Comparison of ENCODE assay signal across 1 cellular context in genomic region chr22:37849089-37849751, GRCh38.
TF ChIP-seq lines count a peak whose summit lies in the region.

Gene EIF3L (plus strand): TSS chr22:37849419. CDS start chr22:37849450, 31 bp downstream.

TF ChIP-seq in K562, 482 proteins besides CTCF, POLR2A, EP300 and RAD21 (continued from another document and continues in another):
- TF ChIP-seq ATF2 (CRISPR knock-in tag; IDR thresholded peaks at IDR 0.05) (no peak), SMARCA4 (IDR thresholded peaks at IDR 0.05) (no peak), FOXO4 (CRISPR knock-in tag; IDR thresholded peaks at IDR 0.05) (no peak), DACH1 (IDR thresholded peaks at IDR 0.05; ENCODE audit: partially characterized antibody) (no peak), CXXC5 (CRISPR knock-in tag; IDR thresholded peaks at IDR 0.05) (peak; percentile 45), NCOA1 (IDR thresholded peaks at IDR 0.05; ENCODE audit: low read depth) (no peak), ESRRB (CRISPR knock-in tag; IDR thresholded peaks at IDR 0.05; ENCODE audit: borderline replicate concordance) (no peak), NR2C1 (IDR thresholded peaks at IDR 0.05) (peak; percentile 81), NR2C1 (tag; IDR thresholded peaks at IDR 0.05) (peak; percentile 87), MLLT1 (IDR thresholded peaks at IDR 0.05) (peak in 1 of 2 experiments; percentile 36; a peak in 1 of 4 replicates), ZNF444 (CRISPR knock-in tag; IDR thresholded peaks at IDR 0.05) (no peak), ZNF668 (CRISPR knock-in tag; IDR thresholded peaks at IDR 0.05) (no peak), KLF13 (tag; IDR thresholded peaks at IDR 0.05; ENCODE audit: borderline replicate concordance, low read depth) (0 out of 2 replicates have a peak, but pooled peaks have one; percentile 47), ZBTB40 (IDR thresholded peaks at IDR 0.05) (peak; percentile 95), ZBTB40 (CRISPR knock-in tag; IDR thresholded peaks at IDR 0.05) (no peak), SRF (CRISPR knock-in tag; IDR thresholded peaks at IDR 0.05) (peak in 1 of 2 experiments; percentile 77; a peak in 1 of 4 replicates), CEBPZ (IDR thresholded peaks at IDR 0.05; ENCODE audit: borderline replicate concordance, low read depth, low read length) (no peak), RAD51 (IDR thresholded peaks at IDR 0.05; ENCODE audit: borderline replicate concordance, low read depth) (no peak), GABPB1 (CRISPR knock-in tag; IDR thresholded peaks at IDR 0.05) (peak; percentile 91), PBX2 (CRISPR knock-in tag; IDR thresholded peaks at IDR 0.05; ENCODE audit: low read depth) (no peak), PBX2 (tag; conservative IDR thresholded peaks at IDR 0.05; ENCODE audit: low read depth) (no peak), RERE (CRISPR knock-in tag; IDR thresholded peaks at IDR 0.05; ENCODE audit: borderline replicate concordance) (no peak), TAF7 (tag; IDR thresholded peaks at IDR 0.05) (peak; percentile 70; the same call in 1 of the 2 replicates), YY1 (IDR thresholded peaks at IDR 0.05; ENCODE audit: borderline replicate concordance in 1 of 3, control insufficient read depth in 1 of 3, extremely low read depth in 1 of 3, insufficient read depth in 3 of 3, insufficient read length in 1 of 3, insufficient replicate concordance in 2 of 3, low read depth in 1 of 3, low read length in 2 of 3) (peak; percentile 27 to 95 (median 93)), MAFG (tag; conservative IDR thresholded peaks at IDR 0.05) (no peak), ZEB2 (IDR thresholded peaks at IDR 0.05) (no peak)
